Comparison of ENCODE assay signal across 10 cellular contexts in genomic region chr19:40411125-40411842, GRCh38. TPM values are rescaled to one million over a fixed set of nuclear protein-coding genes. Genes with fewer than 3 reads are reported as not detected.
DNase-seq lines count a peak whose midpoint lies in the region; ATAC-seq, FAIRE-seq and TF ChIP-seq lines count a peak whose summit lies in the region.
"Had no signal": no experiment of that assay in that cellular context is flagged by ENCODE, and none has a peak within 500 bp of the region (broad histone marks: within the 10 kb centered on the region; RNA-seq: fewer than 3 reads in every experiment).

No MANE protein-coding gene starts in this region.

- H4K8ac ChIP-seq in neuronal stem cell (ENCODE audit: low read depth, low read length): no peak overlapping the region

- H3K18ac ChIP-seq in neuronal stem cell (ENCODE audit: low read length): peak overlapping the region; percentile 44

- no peak for ATAC-seq in GM18511 (IDR thresholded peaks at IDR 0.05; ENCODE audit: unreplicated experiment)

- no peak overlapping the region for H2BK120ac ChIP-seq in neuronal stem cell (ENCODE audit: low read depth, low read length)

- H3K14ac ChIP-seq in neuronal stem cell (ENCODE audit: low read length): no peak overlapping the region

- no peak overlapping the region for H3K4me3 Mint-ChIP-seq in chondrocyte (ENCODE audit: unreplicated experiment)
- H3K4me3 Mint-ChIP-seq: activated naive CD8-positive, alpha-beta T cell treated with anti-CD3 and anti-CD28 coated beads for 36 hours; CD14-positive monocyte had no signal

- H3K23ac ChIP-seq in neuronal stem cell (ENCODE audit: low read depth, low read length, poor library complexity): peak overlapping the region; percentile 6

- H3K4me2 ChIP-seq in neuronal stem cell (ENCODE audit: insufficient read depth, low read length, poor library complexity, severe bottlenecking): no peak overlapping the region

- H3K4me1 ChIP-seq in neuronal stem cell (ENCODE audit: control insufficient read depth in 2 of 2, insufficient read depth in 1 of 2, low read depth in 1 of 2, low read length in 2 of 2): peaks cover 8 to 20% of the 10 kb centered on the region in 2 donors

- TF ChIP-seq CTCF in chondrocyte (IDR thresholded peaks at IDR 0.05): no peak

- peak overlapping the region; percentile 82 for H2AK5ac ChIP-seq in neuronal stem cell (ENCODE audit: low read depth, low read length)

- H3K36me3 Mint-ChIP-seq in chondrocyte (ENCODE audit: low read depth): no peaks in the 10 kb centered on the region
- H3K36me3 Mint-ChIP-seq: activated naive CD8-positive, alpha-beta T cell treated with anti-CD3 and anti-CD28 coated beads for 36 hours; CD14-positive monocyte had no signal

- no peaks in the 10 kb centered on the region for H3K36me3 ChIP-seq in neuronal stem cell (replicated peaks in 1 of 2; ENCODE audit: control insufficient read depth in 2 of 2, insufficient read depth in 2 of 2, low read length in 2 of 2)

- no peak overlapping the region for H3K9ac ChIP-seq in neuronal stem cell (ENCODE audit: low read depth, low read length, poor library complexity)

- no CpG with 5 or more reads among the region's 16 CpGs for WGBS in neuronal stem cell (ENCODE audit: extremely low coverage in 2 of 2, insufficient read length in 2 of 2, insufficient replicate concordance in 1 of 2), 2 donors

- H3K27me3 Mint-ChIP-seq in chondrocyte (ENCODE audit: low read depth): no peaks in the 10 kb centered on the region

- no peak overlapping the region for H2AFZ ChIP-seq in neuronal stem cell (ENCODE audit: low read length)

- peak overlapping the region; percentile 22 for H3K27ac Mint-ChIP-seq in chondrocyte (ENCODE audit: unreplicated experiment)
- H3K27ac Mint-ChIP-seq: activated naive CD8-positive, alpha-beta T cell treated with anti-CD3 and anti-CD28 coated beads for 36 hours had no signal

- H3K79me1 ChIP-seq in neuronal stem cell (ENCODE audit: low read depth, low read length): no peaks in the 10 kb centered on the region

- peak overlapping the region; percentile 11 for H2BK5ac ChIP-seq in neuronal stem cell (ENCODE audit: low read length)

- H3K4me3 ChIP-seq in neuronal stem cell (ENCODE audit: low read length in 2 of 2): no peak overlapping the region

- peak overlapping the region; percentile 39 for H4K91ac ChIP-seq in neuronal stem cell (ENCODE audit: low read depth, low read length, poor library complexity)

- H3K4ac ChIP-seq in neuronal stem cell (ENCODE audit: low read length): no peak overlapping the region

- peak; percentile 61 for FAIRE-seq in GM18507 (lab: Jason Lieb, UNC)

- H3K9me3 Mint-ChIP-seq in chondrocyte (ENCODE audit: low read depth): no peaks in the 10 kb centered on the region
- H3K9me3 Mint-ChIP-seq: activated naive CD8-positive, alpha-beta T cell treated with anti-CD3 and anti-CD28 coated beads for 36 hours had no signal

- peak overlapping the region; percentile 87 for H2BK15ac ChIP-seq in neuronal stem cell (ENCODE audit: low read length)

- H3K27me3 ChIP-seq in neuronal stem cell (ENCODE audit: control insufficient read depth in 3 of 3, insufficient read depth in 3 of 3, low read depth in 1 of 3, low read length in 3 of 3): no peaks in the 10 kb centered on the region

- H3K9me3 ChIP-seq in neuronal stem cell (replicated peaks in 1 of 2; ENCODE audit: control insufficient read depth in 2 of 2, insufficient read depth in 1 of 2, low read depth in 1 of 2, low read length in 2 of 2): no peaks in the 10 kb centered on the region

- H3K4me1 Mint-ChIP-seq in chondrocyte (ENCODE audit: low read depth): peaks cover 34% of the 10 kb centered on the region

- no peak for DNase-seq in GM18507 (ENCODE audit: extremely low spot score, insufficient read length, low read depth)
- no peak for DNase-seq in chondrocyte (ENCODE audit: low spot score)
- DNase-seq in neuronal stem cell (ENCODE audit: low spot score): no peak
- DNase-seq in effector CD8-positive, alpha-beta T cell (lab: John Stamatoyannopoulos, UW): no peak
- DNase-seq in GM03348 (ENCODE audit: low spot score): no peak
- DNase-seq: activated CD4-positive, CD25-positive, alpha-beta regulatory T cell; activated naive CD8-positive, alpha-beta T cell treated with anti-CD3 and anti-CD28 coated beads for 36 hours had no signal

- no peak overlapping the region for H3K27ac ChIP-seq in neuronal stem cell (replicated peaks; ENCODE audit: low read length)

- peak overlapping the region; percentile 31 for H2BK12ac ChIP-seq in neuronal stem cell (ENCODE audit: low read length)

RNA-seq across cellular contexts. Expression of gene PRX, which starts 1.9 kb away (rescaled TPM):
- 3.6 to 4.9 TPM (median 4.5 TPM) in 3 replicates for total RNA-seq in chondrocyte
- polyA plus RNA-seq in neuronal stem cell (2013, experiment 1 of 2): 1.9 TPM
- polyA plus RNA-seq in neuronal stem cell (2013, experiment 2 of 2): 1.9 TPM

RNA-seq across cellular contexts. Expression of gene SERTAD1, which starts 14.5 kb away (rescaled TPM):
- total RNA-seq in chondrocyte: 13.0 to 14.8 TPM (median 14.5 TPM) in 3 replicates
- polyA plus RNA-seq in neuronal stem cell (2013, experiment 1 of 2): 2.7 TPM
- polyA plus RNA-seq in neuronal stem cell (2013, experiment 2 of 2): 2.7 TPM

RNA-seq across cellular contexts. Expression of gene HIPK4, which starts 21.3 kb away (rescaled TPM):
- 0.20 to 0.53 TPM (median 0.46 TPM) in 3 replicates for total RNA-seq in chondrocyte
- polyA plus RNA-seq in neuronal stem cell (2013, experiment 1 of 2): 0.29 TPM
- polyA plus RNA-seq in neuronal stem cell (2013, experiment 2 of 2): 0.28 TPM
- total RNA-seq: activated naive CD8-positive, alpha-beta T cell treated with anti-CD3 and anti-CD28 coated beads for 36 hours; renal cortical epithelial cell had no signal
- polyA plus RNA-seq: CD14-positive monocyte had no signal

RNA-seq across cellular contexts. Expression of gene SERTAD3, which starts 32.9 kb away (rescaled TPM):
- total RNA-seq in chondrocyte: 36.7 to 43.6 TPM (median 40.3 TPM) in 3 replicates
- 13.1 TPM for polyA plus RNA-seq in neuronal stem cell (2013, experiment 1 of 2)
- 13.1 TPM for polyA plus RNA-seq in neuronal stem cell (2013, experiment 2 of 2)

RNA-seq across cellular contexts. Expression of gene BLVRB, which starts 54.3 kb away (rescaled TPM):
- 48.3 to 53.9 TPM (median 53.1 TPM) in 3 replicates for total RNA-seq in chondrocyte
- 25.7 TPM for polyA plus RNA-seq in neuronal stem cell (2013, experiment 1 of 2)
- polyA plus RNA-seq in neuronal stem cell (2013, experiment 2 of 2): 25.5 TPM
